17 cellular contexts compared by ENCODE assay signal in the genomic region with DNA sequence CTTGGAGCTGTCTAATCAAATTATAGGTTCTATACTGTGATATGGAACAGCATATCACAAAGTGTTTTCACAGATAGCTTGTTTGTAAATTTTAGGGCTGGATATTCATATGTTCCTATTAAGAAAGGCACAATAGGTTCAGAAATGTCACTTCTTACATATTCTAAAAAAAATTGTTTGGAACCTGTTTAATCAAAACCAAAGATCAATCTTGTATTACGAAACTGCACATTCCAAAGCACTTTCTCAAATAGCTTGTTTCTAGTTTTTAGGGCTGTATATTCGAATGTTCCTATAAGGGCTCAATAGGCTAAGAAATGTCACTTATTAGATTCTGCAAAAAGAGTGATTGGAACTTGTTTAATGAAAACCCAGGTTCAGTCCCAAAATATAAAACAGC.
"Had no signal": no experiment of that assay in that cellular context is flagged by ENCODE, and none has a peak within 500 bp of the region (broad histone marks: within the 10 kb centered on the region; RNA-seq: fewer than 3 reads in every experiment).

No MANE protein-coding gene starts in this region.

- H3K27ac ChIP-seq: epithelial cell of prostate, esophagus muscularis mucosa, heart right ventricle, left lung, lower lobe of right lung, right atrium auricular region, suprapubic skin, thyroid gland, uterus had no signal

- H3K4me3 ChIP-seq: esophagus muscularis mucosa, heart right ventricle, left lung, lower lobe of right lung, right atrium auricular region, smooth muscle cell, suprapubic skin, thyroid gland, uterus had no signal

- DNase-seq: cortex of kidney; effector memory CD8-positive, alpha-beta T cell; heart right ventricle; hypothalamus; islet precursor cell; left lung; lower lobe of right lung; natural killer cell; stimulated activated CD4-positive, alpha-beta T cell treated with anti-CD3 and anti-CD28 coated beads, Interleukin-2, amount 100 ng/mL, for 48 hours; stimulated activated naive CD8-positive, alpha-beta T cell treated with anti-CD3 and anti-CD28 coated beads, Interleukin-15, Interleukin-2, amounts not matched to agents 100 U/mL and 50 U/mL, for 24 hours; thyroid gland; uterus had no signal

- H3K36me3 ChIP-seq: esophagus muscularis mucosa, heart right ventricle, left lung, lower lobe of right lung, right atrium auricular region, suprapubic skin, thyroid gland, uterus had no signal

- H3K4me1 ChIP-seq: esophagus muscularis mucosa, heart right ventricle, left lung, lower lobe of right lung, right atrium auricular region, suprapubic skin, thyroid gland, uterus had no signal

- ATAC-seq: effector memory CD8-positive, alpha-beta T cell; heart right ventricle; left lung; lower lobe of right lung; natural killer cell; stimulated activated naive CD8-positive, alpha-beta T cell treated with anti-CD3 and anti-CD28 coated beads, Interleukin-15, Interleukin-2, amounts not matched to agents 100 U/mL and 50 U/mL, for 24 hours had no signal

- H3K27me3 ChIP-seq: esophagus muscularis mucosa, heart right ventricle, left lung, right atrium auricular region, suprapubic skin, thyroid gland, uterus had no signal

- H3K4me2 ChIP-seq: smooth muscle cell had no signal

- H3K9me3 ChIP-seq: esophagus muscularis mucosa, heart right ventricle, left lung, lower lobe of right lung, right atrium auricular region, suprapubic skin, thyroid gland, uterus had no signal
